25 cellular contexts compared by ENCODE assay signal in genomic region chrX:148695362-148695761, GRCh38.
"Had no signal": no experiment of that assay in that cellular context is flagged by ENCODE, and none has a peak within 500 bp of the region (broad histone marks: within the 10 kb centered on the region; RNA-seq: fewer than 3 reads in every experiment).

No MANE protein-coding gene starts in this region.

- H3K9ac ChIP-seq: parathyroid adenoma had no signal

- H3K27me3 ChIP-seq: neutrophil, right atrium auricular region, stomach, thyroid gland, vagina had no signal

- H3K9me3 ChIP-seq: neutrophil, right atrium auricular region, stomach, thyroid gland, vagina had no signal

- H3K27ac ChIP-seq: dorsolateral prefrontal cortex, neutrophil, parathyroid adenoma, right atrium auricular region, stomach, thyroid gland, vagina had no signal

- H3K4me3 ChIP-seq: dorsolateral prefrontal cortex, lung, right atrium auricular region, smooth muscle cell, stomach, thyroid gland, vagina had no signal

- H3K4me2 ChIP-seq: smooth muscle cell had no signal

- H3K27me3 Mint-ChIP-seq: memory B cell, progenitor cell of endocrine pancreas had no signal

- H3K4me1 ChIP-seq: parathyroid adenoma, right atrium auricular region, stomach, thyroid gland, vagina had no signal

- H3K36me3 Mint-ChIP-seq: memory B cell, natural killer cell had no signal

- H3K4me1 Mint-ChIP-seq: natural killer cell, neural crest cell had no signal

- H2AFZ ChIP-seq: parathyroid adenoma had no signal

- H3K27ac Mint-ChIP-seq: memory B cell, natural killer cell, progenitor cell of endocrine pancreas had no signal

- H3K9me3 Mint-ChIP-seq: memory B cell, natural killer cell had no signal

- H3K79me2 ChIP-seq: parathyroid adenoma had no signal

- FAIRE-seq: frontal cortex, keratinocyte had no signal

- DNase-seq: dorsolateral prefrontal cortex; effector CD4-positive, alpha-beta T cell; head of caudate nucleus; natural killer cell; stimulated activated CD4-positive, alpha-beta T cell treated with anti-CD3 and anti-CD28 coated beads, Interleukin-12 subunit alpha, Interleukin-12 subunit beta, amount 100 ng/mL, for 4 hours; stimulated activated CD4-positive, alpha-beta T cell treated with anti-CD3 and anti-CD28 coated beads, Interleukin-1b, Interleukin-23, amount 100 ng/mL, for 48 hours; stimulated activated CD4-positive, alpha-beta T cell treated with anti-CD3 and anti-CD28 coated beads, Interleukin-4, amount 100 ng/mL, for 1 hour; stimulated activated CD8-positive, alpha-beta memory T cell treated with anti-CD3 and anti-CD28 coated beads, Interleukin-4, amount 100 ng/mL, for 48 hours; stimulated activated naive CD4-positive, alpha-beta T cell treated with Interleukin-2 at 50 U/mL for 16 hours; stomach; thyroid gland; trophoblast cell had no signal

- ATAC-seq: left lobe of liver, natural killer cell, sciatic nerve had no signal

- H3K36me3 ChIP-seq: neutrophil, right atrium auricular region, stomach, thyroid gland, vagina had no signal

- H3K4me3 Mint-ChIP-seq: memory B cell, natural killer cell, neural crest cell had no signal
